In the genomic region with DNA sequence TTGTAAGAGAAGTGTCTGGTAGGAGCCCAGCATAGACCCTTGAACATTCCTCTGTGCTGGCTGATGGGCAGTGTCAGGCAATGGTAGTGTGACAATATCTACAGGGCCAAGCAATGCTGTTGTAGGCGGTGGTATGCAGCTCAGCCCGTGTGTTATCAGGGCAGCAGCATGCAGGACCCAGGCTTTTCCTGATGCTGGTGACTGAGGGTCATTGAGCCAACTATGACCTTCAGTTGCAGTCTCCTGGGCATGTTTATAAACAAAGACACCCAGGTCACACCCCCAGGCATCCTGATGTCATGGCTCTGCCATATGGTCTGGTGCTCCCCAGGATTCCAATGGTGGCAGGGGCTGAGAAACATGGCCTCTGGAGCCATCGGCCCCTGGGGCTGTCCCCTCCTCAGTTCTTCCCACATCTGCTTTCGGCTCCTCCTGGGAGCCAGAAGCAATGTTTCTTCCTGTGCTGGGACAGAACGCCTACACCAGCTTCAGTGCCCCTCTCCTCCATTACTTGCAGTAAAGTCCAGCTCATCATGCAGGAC, we compare ENCODE assay signal across 36 cellular contexts.
"Had no signal": no experiment of that assay in that cellular context is flagged by ENCODE, and none has a peak within 500 bp of the region (broad histone marks: within the 10 kb centered on the region; RNA-seq: fewer than 3 reads in every experiment).

No MANE protein-coding gene starts in this region.

- H3K9me3 ChIP-seq: ascending aorta had no signal

- H3K36me3 Mint-ChIP-seq: activated CD4-positive, alpha-beta memory T cell treated with anti-CD3 and anti-CD28 coated beads for 36 hours; activated naive CD4-positive, alpha-beta T cell treated with anti-CD3 and anti-CD28 coated beads, Interleukin-2, amount 50 U/mL, for 72 hours; activated naive CD8-positive, alpha-beta T cell treated with anti-CD3 and anti-CD28 coated beads for 36 hours; brain had no signal

- H3K9me3 Mint-ChIP-seq: activated B cell treated with CpG ODN at 0.5 μM for 24 hours; activated CD4-positive, alpha-beta memory T cell treated with anti-CD3 and anti-CD28 coated beads for 36 hours; activated naive CD4-positive, alpha-beta T cell treated with anti-CD3 and anti-CD28 coated beads for 36 hours; activated naive CD4-positive, alpha-beta T cell treated with anti-CD3 and anti-CD28 coated beads, Interleukin-2, amount 50 U/mL, for 72 hours; activated naive CD8-positive, alpha-beta T cell treated with anti-CD3 and anti-CD28 coated beads for 36 hours; activated T-cell treated with anti-CD3 and anti-CD28 coated beads, Interleukin-2, amount 50 U/mL, for 4 hours; activated T-cell treated with anti-CD3 and anti-CD28 coated beads, Interleukin-2, amount 50 U/mL, for 72 hours; activated T-helper 1 cell treated with anti-CD3 and anti-CD28 coated beads, Interleukin-12 subunit alpha, Interleukin-12 subunit beta, Interleukin-2, Interleukin-4 antibody, amounts not matched to agents 30 ng/mL and 10 ng/mL and 1 ng/mL, durations not matched to agents 14 hours and 24 hours and 36 hours; activated T-helper 17 cell treated with anti-CD3 and anti-CD28 coated beads, Interleukin-2, amount 50 U/mL, for 72 hours; T-helper 1 cell treated with Interleukin-12 subunit alpha and Interleukin-12 subunit beta and Interleukin-4 antibody, amounts not matched to agents 30 μg/mL and 1 μg/mL, for 36 hours; T-helper 2 cell treated with Interferon-gamma antibody and Interleukin-4, amounts not matched to agents 5 μg/mL and 100 μg/mL, for 36 hours had no signal

- H3K4me3 Mint-ChIP-seq: activated B cell treated with CpG ODN at 0.5 μM for 24 hours; activated CD4-positive, alpha-beta memory T cell treated with anti-CD3 and anti-CD28 coated beads for 36 hours; activated CD8-positive, alpha-beta T cell treated with anti-CD3 and anti-CD28 coated beads for 36 hours; activated naive CD4-positive, alpha-beta T cell treated with anti-CD3 and anti-CD28 coated beads for 36 hours; activated naive CD8-positive, alpha-beta T cell treated with anti-CD3 and anti-CD28 coated beads for 36 hours; activated T-cell treated with anti-CD3 and anti-CD28 coated beads, Interleukin-2, amount 50 U/mL, for 4 hours; activated T-cell treated with anti-CD3 and anti-CD28 coated beads, Interleukin-2, amount 50 U/mL, for 72 hours; activated T-helper 1 cell treated with anti-CD3 and anti-CD28 coated beads, Interleukin-12 subunit alpha, Interleukin-12 subunit beta, Interleukin-2, Interleukin-4 antibody, amounts not matched to agents 30 ng/mL and 10 ng/mL and 1 ng/mL, durations not matched to agents 14 hours and 24 hours and 36 hours; activated T-helper 17 cell treated with anti-CD3 and anti-CD28 coated beads, Interleukin-2, amount 50 U/mL, for 72 hours; brain; central memory CD8-positive, alpha-beta T cell; T-helper 1 cell treated with Interleukin-12 subunit alpha and Interleukin-12 subunit beta and Interleukin-4 antibody, amounts not matched to agents 30 μg/mL and 1 μg/mL, for 36 hours; T-helper 2 cell treated with Interferon-gamma antibody and Interleukin-4, amounts not matched to agents 5 μg/mL and 100 μg/mL, for 36 hours had no signal

- H3K27ac ChIP-seq: ascending aorta, cardiac muscle cell, VCaP had no signal

- H3K4me3 ChIP-seq: ascending aorta, cardiac muscle cell had no signal

- H3K27ac Mint-ChIP-seq: activated B cell treated with CpG ODN at 0.5 μM for 24 hours; activated CD4-positive, alpha-beta memory T cell treated with anti-CD3 and anti-CD28 coated beads for 36 hours; activated CD8-positive, alpha-beta T cell treated with anti-CD3 and anti-CD28 coated beads for 36 hours; activated naive CD4-positive, alpha-beta T cell treated with anti-CD3 and anti-CD28 coated beads for 36 hours; activated naive CD8-positive, alpha-beta T cell treated with anti-CD3 and anti-CD28 coated beads for 36 hours; activated T-cell treated with anti-CD3 and anti-CD28 coated beads, Interleukin-2, amount 50 U/mL, for 72 hours; activated T-helper 1 cell treated with anti-CD3 and anti-CD28 coated beads, Interleukin-12 subunit alpha, Interleukin-12 subunit beta, Interleukin-2, Interleukin-4 antibody, amounts not matched to agents 30 ng/mL and 10 ng/mL and 1 ng/mL, durations not matched to agents 14 hours and 24 hours and 36 hours; activated T-helper 17 cell treated with anti-CD3 and anti-CD28 coated beads, Interleukin-2, amount 50 U/mL, for 72 hours; brain; T-helper 1 cell treated with Interleukin-12 subunit alpha and Interleukin-12 subunit beta and Interleukin-4 antibody, amounts not matched to agents 30 μg/mL and 1 μg/mL, for 36 hours; T-helper 2 cell treated with Interferon-gamma antibody and Interleukin-4, amounts not matched to agents 5 μg/mL and 100 μg/mL, for 36 hours had no signal

- H3K4me1 ChIP-seq: ascending aorta had no signal

- DNase-seq: activated B cell treated with CpG ODN at 0.5 μM for 24 hours; activated CD4-positive, alpha-beta memory T cell treated with anti-CD3 and anti-CD28 coated beads for 36 hours; activated CD4-positive, alpha-beta T cell treated with anti-CD3 and anti-CD28 coated beads for 4 hours; activated CD4-positive, alpha-beta T cell treated with anti-CD3 and anti-CD28 coated beads, Interleukin-2, amount 50 U/mL, for 1 hour; activated CD4-positive, alpha-beta T cell treated with anti-CD3 and anti-CD28 coated beads, Interleukin-2, amount 50 U/mL, for 4 hours; activated CD4-positive, CD25-positive, alpha-beta regulatory T cell treated with anti-CD3 and anti-CD28 coated beads, Interleukin-2, amount 50 U/mL, for 72 hours; activated CD8-positive, alpha-beta memory T cell treated with anti-CD3 and anti-CD28 coated beads, Interleukin-2, amount 50 U/mL, for 4 hours; activated CD8-positive, alpha-beta T cell treated with anti-CD3 and anti-CD28 coated beads for 36 hours; activated effector memory CD4-positive, alpha-beta T cell treated with anti-CD3 and anti-CD28 coated beads, Interleukin-2, amount 50 U/mL, for 16 hours; activated gamma-delta T cell treated with Interleukin-2 at 50 U/mL for 16 hours; activated naive CD4-positive, alpha-beta T cell; activated naive CD4-positive, alpha-beta T cell treated with anti-CD3 and anti-CD28 coated beads for 36 hours; activated naive CD4-positive, alpha-beta T cell treated with anti-CD3 and anti-CD28 coated beads, Interleukin-2, amount 50 U/mL, for 16 hours; activated naive CD8-positive, alpha-beta T cell treated with anti-CD3 and anti-CD28 coated beads for 36 hours; activated T-cell treated with anti-CD3 and anti-CD28 coated beads for 4 hours; activated T-cell treated with anti-CD3 and anti-CD28 coated beads, Interleukin-2, amount 50 U/mL, for 1 hour; activated T-cell treated with anti-CD3 and anti-CD28 coated beads, Interleukin-2, amount 50 U/mL, for 4 hours; activated T-cell treated with anti-CD3 and anti-CD28 coated beads, Interleukin-2, amount 50 U/mL, for 72 hours; amygdala; anterior cingulate cortex; caudate nucleus; cerebellar nuclear complex; SW 1271; T-helper 1 cell; T-helper 2 cell; T-helper 9 cell had no signal

- H3K27me3 Mint-ChIP-seq: activated naive CD8-positive, alpha-beta T cell treated with anti-CD3 and anti-CD28 coated beads for 36 hours; activated T-helper 17 cell treated with anti-CD3 and anti-CD28 coated beads, Interleukin-2, amount 50 U/mL, for 72 hours had no signal

- H3K27me3 ChIP-seq: ascending aorta, cardiac muscle cell had no signal

- H3K4me1 Mint-ChIP-seq: activated B cell treated with CpG ODN at 0.5 μM for 24 hours; activated naive CD8-positive, alpha-beta T cell treated with anti-CD3 and anti-CD28 coated beads for 36 hours; activated T-helper 17 cell treated with anti-CD3 and anti-CD28 coated beads, Interleukin-2, amount 50 U/mL, for 72 hours; central memory CD8-positive, alpha-beta T cell had no signal

- H3K36me3 ChIP-seq: ascending aorta, cardiac muscle cell had no signal
